Comparison of ENCODE assay signal across 1 cellular context in genomic region chr1:154998818-154999650, GRCh38.
TF ChIP-seq lines count a peak whose summit lies in the region.

No MANE protein-coding gene starts in this region.

TF ChIP-seq in K562, 482 proteins besides CTCF, POLR2A, EP300 and RAD21 (continued from another document and continues in another):
- TF ChIP-seq PREB (CRISPR knock-in tag; IDR thresholded peaks at IDR 0.05): no peak
- no peak for TF ChIP-seq FOXJ3 (CRISPR knock-in tag; IDR thresholded peaks at IDR 0.05)
- TF ChIP-seq E2F6 (IDR thresholded peaks at IDR 0.05; ENCODE audit: borderline replicate concordance in 1 of 2, extremely low read depth in 1 of 2, insufficient read depth in 1 of 2, insufficient read length in 1 of 2, low read depth in 1 of 2, low read length in 1 of 2, poor library complexity in 1 of 2, severe bottlenecking in 1 of 2): peak; percentile 15 to 76
- no peak for TF ChIP-seq ZNF830 (CRISPR knock-in tag; IDR thresholded peaks at IDR 0.05)
- no peak for TF ChIP-seq PHTF2 (CRISPR knock-in tag; IDR thresholded peaks at IDR 0.05)
- TF ChIP-seq NBN (IDR thresholded peaks at IDR 0.05; ENCODE audit: low read depth): no peak; the same call in 1 of the 2 replicates
- 0 out of 4 replicates have a peak, but pooled peaks of 1 of the 2 experiments have one; percentile 44 for TF ChIP-seq TBL1XR1 (IDR thresholded peaks at IDR 0.05; ENCODE audit: low read length in 2 of 2)
- TF ChIP-seq ZEB2 (IDR thresholded peaks at IDR 0.05): peak; percentile 9; the same call in 1 of the 2 replicates
- no peak for TF ChIP-seq ZNF707 (CRISPR knock-in tag; conservative IDR thresholded peaks at IDR 0.05)
- TF ChIP-seq HDAC1 (IDR thresholded peaks at IDR 0.05): peak in 1 of 2 experiments; percentile 31; a peak in 1 of 4 replicates
- TF ChIP-seq TCF15 (CRISPR knock-in tag; IDR thresholded peaks at IDR 0.05): no peak
- TF ChIP-seq ARID3B (CRISPR knock-in tag; IDR thresholded peaks at IDR 0.05; ENCODE audit: borderline replicate concordance): no peak
- peak; percentile 32; the same call in 1 of the 2 replicates for TF ChIP-seq SMAD4 (CRISPR knock-in tag; conservative IDR thresholded peaks at IDR 0.05)
- TF ChIP-seq FIP1L1 (IDR thresholded peaks at IDR 0.05; ENCODE audit: low read depth, low read length, poor library complexity, severe bottlenecking): no peak
- TF ChIP-seq RCOR1 (IDR thresholded peaks at IDR 0.05; ENCODE audit: borderline replicate concordance in 1 of 2, low read depth in 2 of 2, low read length in 2 of 2): peak; percentile 9 to 69; a peak in 2 of 4 replicates
- TF ChIP-seq ZNF696 (CRISPR knock-in tag; conservative IDR thresholded peaks at IDR 0.05): no peak
- no peak for TF ChIP-seq TSC22D4 (tag; IDR thresholded peaks at IDR 0.05)
- TF ChIP-seq BMI1 (IDR thresholded peaks at IDR 0.05; ENCODE audit: low read length): no peak
- no peak for TF ChIP-seq PTRF (tag; IDR thresholded peaks at IDR 0.05)
- 0 out of 2 replicates have a peak, but pooled peaks have one; percentile 30 for TF ChIP-seq RUNX1 (IDR thresholded peaks at IDR 0.05; ENCODE audit: low read depth)
- no peak for TF ChIP-seq ZNF764 (CRISPR knock-in tag; IDR thresholded peaks at IDR 0.05; ENCODE audit: low read depth)
- no peak for TF ChIP-seq E2F8 (IDR thresholded peaks at IDR 0.05; ENCODE audit: low read depth, partially characterized antibody)
- TF ChIP-seq MYC (IDR thresholded peaks at IDR 0.05; ENCODE audit: low read depth, low read length): peak; percentile 41; the same call in 1 of the 2 replicates
- TF ChIP-seq MYC (CRISPR knock-in tag; IDR thresholded peaks at IDR 0.05; ENCODE audit: borderline replicate concordance, low read depth): no peak
- peak; percentile 21; the same call in 1 of the 2 replicates for TF ChIP-seq MTA3 (IDR thresholded peaks at IDR 0.05; ENCODE audit: borderline replicate concordance)
- no peak for TF ChIP-seq PTBP1 (IDR thresholded peaks at IDR 0.05; ENCODE audit: low read depth, low read length)
- TF ChIP-seq ZNF449 (CRISPR knock-in tag; IDR thresholded peaks at IDR 0.05): no peak
- no peak for TF ChIP-seq MGA (IDR thresholded peaks at IDR 0.05)
- TF ChIP-seq ZNF639 (CRISPR knock-in tag; conservative IDR thresholded peaks at IDR 0.05 in 1 of 2, IDR thresholded peaks at IDR 0.05 in 1 of 2): no peak
- no peak for TF ChIP-seq BCL6 (CRISPR knock-in tag; IDR thresholded peaks at IDR 0.05)
